16 cellular contexts compared by ENCODE assay signal in genomic region chr7:26190417-26190869, GRCh38. TPM values are rescaled to one million over a fixed set of nuclear protein-coding genes. Genes with fewer than 3 reads are reported as not detected.
A peak's percentile ranks its signal among the peaks of the same experiment; 100 is the strongest.
DNase-seq lines count a peak whose midpoint lies in the region; ATAC-seq, FAIRE-seq and TF ChIP-seq lines count a peak whose summit lies in the region.
"Had no signal": no experiment of that assay in that cellular context is flagged by ENCODE, and none has a peak within 500 bp of the region (broad histone marks: within the 10 kb centered on the region; RNA-seq: fewer than 3 reads in every experiment).

No MANE protein-coding gene starts in this region.

- CTCF ChIA-PET in T-cell (lab: Charles Lee) (interaction anchor here in 1 of 2 donors (1.2 to 1.8 kb wide), 3 partner anchors 10 to 112 kb away, joined by 7 to 8 read pairs (median 8); partner anchors contain the start of gene HNRNPA2B1), H1 (lab: Charles Lee; ENCODE audit: partially characterized antibody) (interaction anchor here (1.1 to 4.7 kb wide), 2 partner anchors 11 to 297 kb away, joined by 3 to 21 read pairs; partner anchors contain the start of gene CBX3)

- peaks cover 97% of the 10 kb centered on the region for H3K36me3 Mint-ChIP-seq in stimulated activated naive CD8-positive, alpha-beta T cell treated with anti-CD3 and anti-CD28 coated beads, Interleukin-15, Interleukin-2, amounts not matched to agents 100 ng/mL and 50 ng/mL, for 24 hours (ENCODE audit: low read depth)
- peaks cover 71% of the 10 kb centered on the region for H3K36me3 Mint-ChIP-seq in T-cell
- peaks cover 60% of the 10 kb centered on the region for H3K36me3 Mint-ChIP-seq in type B pancreatic cell

- H3K14ac ChIP-seq in H1 (ENCODE audit: insufficient read length), result no peak overlapping the region

- H3K9me3 ChIP-seq in H1 (ENCODE audit: insufficient read depth in 2 of 2, low read depth in 1 of 2, low read length in 1 of 2) (no peaks in the 10 kb centered on the region), breast epithelium (no peaks in the 10 kb centered on the region)
- H3K9me3 ChIP-seq: BE2C, thyroid gland had no signal

- H4K20me1 ChIP-seq in H1 (replicated peaks in 1 of 2; ENCODE audit: control insufficient read depth in 1 of 2, insufficient read depth in 2 of 2, low read length in 2 of 2), result peaks cover 22 to 25% of the 10 kb centered on the region in 2 experiments

- peaks cover 46 to 76% (median 66%) of the 10 kb centered on the region in 4 experiments for H3K36me3 ChIP-seq in H1 (ENCODE audit: control insufficient read depth in 2 of 4, insufficient read depth in 4 of 4, low read length in 3 of 4)
- no peaks in the 10 kb centered on the region for H3K36me3 ChIP-seq in breast epithelium

- intact Hi-C loops in breast epithelium (cut with DNase I; ENCODE audit: low total_unique reads), result no loop called here

- TF ChIP-seq CTCF in H1 (IDR thresholded peaks at IDR 0.05; ENCODE audit: control extremely low read depth in 1 of 3, insufficient read depth in 1 of 3, low read depth in 1 of 3, low read length in 3 of 3) (no peak), type B pancreatic cell (conservative IDR thresholded peaks at IDR 0.05) (no peak), breast epithelium (IDR thresholded peaks at IDR 0.05) (no peak)

- no peak for ATAC-seq in stimulated activated naive CD8-positive, alpha-beta T cell treated with anti-CD3 and anti-CD28 coated beads, Interleukin-15, Interleukin-2, amounts not matched to agents 100 U/mL and 50 U/mL, for 24 hours
- ATAC-seq in T-cell (replicated peaks in 1 of 4), result no peak
- ATAC-seq: left colon had no signal

- H3K23ac ChIP-seq in H1 (ENCODE audit: insufficient read length), result no peak overlapping the region

- H3K27ac ChIP-seq in H1 (ENCODE audit: low read depth, low read length) (no peak overlapping the region), breast epithelium (peak overlapping the region in 1 of 2 donors; percentile 8)
- H3K27ac ChIP-seq: thyroid gland had no signal

- H3K4me1 ChIP-seq in H1 (replicated peaks in 1 of 4; ENCODE audit: control insufficient read depth in 3 of 4, insufficient read depth in 4 of 4, low read length in 3 of 4) (peaks cover 0 to 2% (median 0%) of the 10 kb centered on the region in 4 experiments; a peak in 1 of 7 replicates), breast epithelium (peaks cover 2 to 24% of the 10 kb centered on the region in 2 donors)

- H2BK5ac ChIP-seq in H1 (ENCODE audit: low read depth, low read length), result no peak overlapping the region

- no peak overlapping the region for H2BK120ac ChIP-seq in H1 (replicated peaks; ENCODE audit: low read depth, low read length)

- H3K23me2 ChIP-seq in H1 (ENCODE audit: low read depth, low read length), result no peaks in the 10 kb centered on the region

- no peaks in the 10 kb centered on the region for H3K9me3 Mint-ChIP-seq in stimulated activated naive CD8-positive, alpha-beta T cell treated with anti-CD3 and anti-CD28 coated beads, Interleukin-15, Interleukin-2, amounts not matched to agents 100 ng/mL and 50 ng/mL, for 24 hours
- H3K9me3 Mint-ChIP-seq in T-cell (peaks cover 0 to 3% (median 0%) of the 10 kb centered on the region in 3 donors), type B pancreatic cell (no peaks in the 10 kb centered on the region)

- no peak overlapping the region for H3K9ac ChIP-seq in H1 (replicated peaks in 1 of 4; ENCODE audit: extremely low read depth in 1 of 4, low read depth in 3 of 4, low read length in 3 of 4)

- FAIRE-seq in H1 (lab: Jason Lieb, UNC), result no peak

- no peak overlapping the region for H3K56ac ChIP-seq in H1 (replicated peaks; ENCODE audit: insufficient read length, low read depth, low read length)

- no peak overlapping the region for H2AFZ ChIP-seq in H1 (ENCODE audit: low read length)

- no peaks in the 10 kb centered on the region for H3K27me3 ChIP-seq in H1 (replicated peaks in 1 of 4; ENCODE audit: control insufficient read depth in 3 of 4, extremely low read depth in 1 of 4, insufficient read depth in 3 of 4, low read length in 3 of 4)
- no peaks in the 10 kb centered on the region for H3K27me3 ChIP-seq in breast epithelium
- H3K27me3 ChIP-seq: thyroid gland had no signal

- H4K5ac ChIP-seq in H1 (ENCODE audit: insufficient read length, low read depth, low read length), result no peak overlapping the region

- H2BK15ac ChIP-seq in H1 (ENCODE audit: low read length), result no peak overlapping the region

- H3K27ac Mint-ChIP-seq in stimulated activated naive CD8-positive, alpha-beta T cell treated with anti-CD3 and anti-CD28 coated beads, Interleukin-15, Interleukin-2, amounts not matched to agents 100 ng/mL and 50 ng/mL, for 24 hours, result peak overlapping the region; percentile 84
- H3K27ac Mint-ChIP-seq in T-cell (peak overlapping the region; percentile 59 to 76), type B pancreatic cell (peak overlapping the region; percentile 80)

- TF ChIP-seq RAD21 in H1 (IDR thresholded peaks at IDR 0.05 in 1 of 2, conservative IDR thresholded peaks at IDR 0.05 in 1 of 2; ENCODE audit: low read depth in 2 of 2, low read length in 2 of 2), result no peak

- no peak overlapping the region for H2BK20ac ChIP-seq in H1 (ENCODE audit: low read length)

- H3K4me2 ChIP-seq in H1 (ENCODE audit: insufficient read depth in 1 of 2, low read depth in 2 of 2, low read length in 2 of 2), result no peak overlapping the region

- TF ChIP-seq POLR2A in H1 (IDR thresholded peaks at IDR 0.05; ENCODE audit: control extremely low read depth in 1 of 2, low read depth in 2 of 2, low read length in 2 of 2) (peak; percentile 72 to 78), breast epithelium (IDR thresholded peaks at IDR 0.05) (no peak)

- DNase-seq in stimulated activated naive CD8-positive, alpha-beta T cell treated with anti-CD3 and anti-CD28 coated beads, Interleukin-15, Interleukin-2, amounts not matched to agents 100 U/mL and 50 U/mL, for 24 hours, result no peak
- no peak for DNase-seq in T-cell
- no peak for DNase-seq in H1 (ENCODE audit: low read depth in 1 of 2, low spot score in 2 of 2)
- no peak for DNase-seq in type B pancreatic cell (ENCODE audit: extremely low spot score, unreplicated experiment)
- no peak for DNase-seq in NCI-H774 (lab: John Stamatoyannopoulos, UW)
- DNase-seq in breast epithelium (ENCODE audit: low spot score in 2 of 2), result no peak
- no peak for DNase-seq in AML-193 (lab: John Stamatoyannopoulos, UW)
- DNase-seq: activated CD4-positive, alpha-beta T cell treated with anti-CD3 and anti-CD28 coated beads, Interleukin-2, amount 50 U/mL, for 4 hours; BE2C; DMS79 treated with DMSO at 0.1 percent for 48 hours; left colon; NCI-H1930; NCI-H748 treated with DMSO at 0.1 percent for 48 hours; RPMI8226; thyroid gland had no signal

- H3K4ac ChIP-seq in H1 (replicated peaks; ENCODE audit: insufficient read length, low read depth, low read length), result no peak overlapping the region

- peaks cover 98% of the 10 kb centered on the region for H3K4me1 Mint-ChIP-seq in stimulated activated naive CD8-positive, alpha-beta T cell treated with anti-CD3 and anti-CD28 coated beads, Interleukin-15, Interleukin-2, amounts not matched to agents 100 ng/mL and 50 ng/mL, for 24 hours (ENCODE audit: low read depth)
- H3K4me1 Mint-ChIP-seq in T-cell, result peaks cover 90 to 92% (median 91%) of the 10 kb centered on the region in 3 donors
- peaks cover 24% of the 10 kb centered on the region for H3K4me1 Mint-ChIP-seq in type B pancreatic cell (ENCODE audit: unreplicated experiment)

- no peak overlapping the region for H3K18ac ChIP-seq in H1 (ENCODE audit: extremely low read depth, low read length)

- no peak overlapping the region for H3K4me3 ChIP-seq in H1 (ENCODE audit: extremely low read depth in 1 of 4, insufficient read depth in 2 of 4, low read depth in 3 of 4, low read length in 4 of 4)
- no peak overlapping the region for H3K4me3 ChIP-seq in breast epithelium
- H3K4me3 ChIP-seq: thyroid gland had no signal

- no peak overlapping the region for H2AK5ac ChIP-seq in H1 (ENCODE audit: low read depth, low read length)

- no peaks in the 10 kb centered on the region for H3K79me1 ChIP-seq in H1 (ENCODE audit: low read depth, low read length)

- H3K27me3 Mint-ChIP-seq in stimulated activated naive CD8-positive, alpha-beta T cell treated with anti-CD3 and anti-CD28 coated beads, Interleukin-15, Interleukin-2, amounts not matched to agents 100 ng/mL and 50 ng/mL, for 24 hours, result no peaks in the 10 kb centered on the region
- H3K27me3 Mint-ChIP-seq in T-cell (no peaks in the 10 kb centered on the region), type B pancreatic cell (no peaks in the 10 kb centered on the region)

- POLR2A ChIA-PET in T-cell (lab: Charles Lee), result interaction anchor here (0.7 to 3.9 kb wide), 10 partner anchors 7 to 112 kb away, joined by 3 to 58 read pairs (median 6); partner anchors contain the start of genes HNRNPA2B1 (in 2 of the 2) and CBX3 (in 1 of the 2)
- POLR2A ChIA-PET in H1 (lab: Charles Lee; ENCODE audit: partially characterized antibody), result interaction anchor here (0.9 to 17.3 kb wide), 14 partner anchors 7 to 297 kb away, joined by 3 to 578 read pairs (median 24); partner anchors contain the start of genes CBX3 and HNRNPA2B1

- H4K91ac ChIP-seq in H1 (replicated peaks; ENCODE audit: insufficient read length, low read length), result no peak overlapping the region

- no peak overlapping the region for H2BK12ac ChIP-seq in H1 (ENCODE audit: low read depth, low read length)

- 81% methylated on average over 1 of the region's 1 CpG; no CpG with 5 or more reads in 1 of the 2 experiments for WGBS in H1 (ENCODE audit: extremely low coverage in 1 of 2, insufficient coverage in 1 of 2, insufficient read length in 1 of 2, insufficient replicate concordance in 2 of 2, low coverage in 1 of 2, low lambda C conversion rate in 2 of 2, missing lambda C conversion rate in 1 of 2), 2 experiments

- no peak for TF ChIP-seq EP300 in H1 (IDR thresholded peaks at IDR 0.05; ENCODE audit: borderline replicate concordance in 1 of 2, low read depth in 2 of 2, low read length in 2 of 2)

- H3K79me2 ChIP-seq in H1 (ENCODE audit: control insufficient read depth in 1 of 2, insufficient read depth in 2 of 2, low read length in 2 of 2), result peaks cover 0 to 38% of the 10 kb centered on the region in 2 experiments; a peak in 3 of 4 replicates

- no peak overlapping the region; the same call in 1 of the 2 replicates for H4K8ac ChIP-seq in H1 (ENCODE audit: extremely low read depth, insufficient read depth, low read length)

- H3K4me3 Mint-ChIP-seq in stimulated activated naive CD8-positive, alpha-beta T cell treated with anti-CD3 and anti-CD28 coated beads, Interleukin-15, Interleukin-2, amounts not matched to agents 100 ng/mL and 50 ng/mL, for 24 hours, result peak overlapping the region; percentile 40
- H3K4me3 Mint-ChIP-seq in T-cell, result peak overlapping the region in 1 of 3 donors; percentile 20
- H3K4me3 Mint-ChIP-seq in type B pancreatic cell, result no peak overlapping the region

RNA-seq across cellular contexts. Expression of gene HNRNPA2B1, which starts 10.1 kb away (rescaled TPM):
- total RNA-seq in T-cell (100 to 1,000 TPM; 388 to 478 (median 411) TPM), type B pancreatic cell (ENCODE audit: low replicate concordance) (441 and 733 TPM in 2 replicates), breast epithelium (100 to 1,000 TPM; 168 to 324 (median 282) TPM)
- 1,232 and 1,255 TPM in 2 replicates for total RNA-seq in H1 (2021; fragmentation: NEBNext Ultra II Directional; extraction: Animal tissue kit (Norgen Biotek cat#: 25700))
- 194 and 276 TPM in 2 replicates for polyA plus RNA-seq in H1 (2011; rRNA removed)
- polyA plus RNA-seq in H1 (2011; cell fraction: cytosol; rRNA removed), result 827 TPM
- polyA plus RNA-seq in H1 (2011; cell fraction: nucleus; rRNA removed), result 197 TPM
- polyA plus RNA-seq in H1 (2012, experiment 1 of 2), result 1,566 to 1,828 TPM (median 1,703 TPM) in 4 replicates
- polyA plus RNA-seq in H1 (2012, experiment 2 of 2), result 307 TPM
- 749 TPM for polyA plus RNA-seq in H1 (2013, experiment 1 of 2)
- 693 TPM for polyA plus RNA-seq in H1 (2013, experiment 2 of 2)
- polyA minus RNA-seq in H1 (2011; rRNA and poly(A)+ RNA removed), result 157 and 166 TPM in 2 replicates
- polyA minus RNA-seq in H1 (2011; cell fraction: cytosol; rRNA and poly(A)+ RNA removed), result 245 TPM
- 224 TPM for polyA minus RNA-seq in H1 (2011; cell fraction: nucleus; rRNA and poly(A)+ RNA removed)

RNA-seq across cellular contexts. Expression of gene CBX3, which starts 11.1 kb away (rescaled TPM):
- 100 to 1,000 TPM; 106 to 155 (median 148) TPM for total RNA-seq in T-cell
- 252 and 258 TPM in 2 replicates for total RNA-seq in H1 (2021; fragmentation: NEBNext Ultra II Directional; extraction: Animal tissue kit (Norgen Biotek cat#: 25700))
- polyA plus RNA-seq in H1 (2011; rRNA removed), result 48.7 and 71.3 TPM in 2 replicates
- polyA plus RNA-seq in H1 (2011; cell fraction: cytosol; rRNA removed), result 108 TPM
- 30.8 TPM for polyA plus RNA-seq in H1 (2011; cell fraction: nucleus; rRNA removed)
- polyA plus RNA-seq in H1 (2012, experiment 1 of 2), result 126 to 242 TPM (median 134 TPM) in 4 replicates
- polyA plus RNA-seq in H1 (2012, experiment 2 of 2), result 21.1 TPM
- polyA plus RNA-seq in H1 (2013, experiment 1 of 2), result 208 TPM
- polyA plus RNA-seq in H1 (2013, experiment 2 of 2), result 214 TPM
- polyA minus RNA-seq in H1 (2011; rRNA and poly(A)+ RNA removed), result 30.5 and 38.3 TPM in 2 replicates
- 47.8 TPM for polyA minus RNA-seq in H1 (2011; cell fraction: cytosol; rRNA and poly(A)+ RNA removed)
- 130 TPM for polyA minus RNA-seq in H1 (2011; cell fraction: nucleus; rRNA and poly(A)+ RNA removed)
- total RNA-seq in type B pancreatic cell (ENCODE audit: low replicate concordance), result 108 and 188 TPM in 2 replicates
- 10 to 100 TPM; 88.0 to 98.3 (median 96.0) TPM for total RNA-seq in breast epithelium

RNA-seq across cellular contexts. Expression of gene NFE2L3, which starts 38.4 kb away (rescaled TPM):
- total RNA-seq in T-cell (1 to 10 TPM; 1.8 to 6.2 (median 5.1) TPM), type B pancreatic cell (ENCODE audit: low replicate concordance) (6.5 and 10.5 TPM in 2 replicates), breast epithelium (1 to 10 TPM; 2.2 to 5.8 (median 4.9) TPM)
- 62.6 and 64.9 TPM in 2 replicates for total RNA-seq in H1 (2021; fragmentation: NEBNext Ultra II Directional; extraction: Animal tissue kit (Norgen Biotek cat#: 25700))
- polyA plus RNA-seq in H1 (2011; rRNA removed), result 27.6 and 76.5 TPM in 2 replicates
- 39.6 TPM for polyA plus RNA-seq in H1 (2011; cell fraction: cytosol; rRNA removed)
- 19.2 TPM for polyA plus RNA-seq in H1 (2011; cell fraction: nucleus; rRNA removed)
- 35.5 to 56.0 TPM (median 45.7 TPM) in 4 replicates for polyA plus RNA-seq in H1 (2012, experiment 1 of 2)
- 14.2 TPM for polyA plus RNA-seq in H1 (2012, experiment 2 of 2)
- 169 TPM for polyA plus RNA-seq in H1 (2013, experiment 1 of 2)
- polyA plus RNA-seq in H1 (2013, experiment 2 of 2), result 181 TPM
- polyA minus RNA-seq in H1 (2011; rRNA and poly(A)+ RNA removed), result 35.9 and 101 TPM in 2 replicates
- polyA minus RNA-seq in H1 (2011; cell fraction: cytosol; rRNA and poly(A)+ RNA removed), result 22.8 TPM
- 35.1 TPM for polyA minus RNA-seq in H1 (2011; cell fraction: nucleus; rRNA and poly(A)+ RNA removed)
